Comparison of ENCODE assay signal across 2 cellular contexts in the genomic region with DNA sequence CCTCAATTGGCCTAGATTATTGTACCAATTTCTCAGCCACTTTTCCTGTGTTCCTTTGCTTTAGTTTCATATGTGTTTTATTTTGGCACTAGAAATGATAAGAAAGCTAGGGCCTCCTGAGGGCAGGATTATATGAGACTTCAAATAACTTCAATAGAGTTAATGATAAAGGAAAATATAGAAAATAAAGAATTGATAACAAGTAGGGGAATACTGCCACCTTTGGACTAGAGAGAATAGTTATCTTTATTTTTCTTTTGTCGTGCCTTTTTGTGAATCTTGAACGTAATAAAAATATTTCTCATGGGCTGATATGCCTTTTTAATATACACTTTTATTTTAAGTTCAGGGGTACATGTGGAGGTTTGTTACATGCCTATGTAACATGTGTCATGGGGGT.
TF ChIP-seq lines count a peak whose summit lies in the region.

No MANE protein-coding gene starts in this region.

TF ChIP-seq in A549, 52 proteins besides CTCF, POLR2A, EP300 and RAD21:
- TF ChIP-seq FOSL2 (IDR thresholded peaks at IDR 0.05) (no peak), FOSL2 (CRISPR knock-in tag; IDR thresholded peaks at IDR 0.05) (no peak), JUN (IDR thresholded peaks at IDR 0.05) (no peak), RNF2 (IDR thresholded peaks at IDR 0.05; ENCODE audit: borderline replicate concordance, low read depth) (no peak)

TF ChIP-seq in HCT116, 20 proteins besides CTCF, POLR2A, EP300 and RAD21:
- TF ChIP-seq, protein P1, sequence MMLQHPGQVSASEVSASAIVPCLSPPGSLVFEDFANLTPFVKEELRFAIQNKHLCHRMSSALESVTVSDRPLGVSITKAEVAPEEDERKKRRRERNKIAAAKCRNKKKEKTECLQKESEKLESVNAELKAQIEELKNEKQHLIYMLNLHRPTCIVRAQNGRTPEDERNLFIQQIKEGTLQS (IDR thresholded peaks at IDR 0.05), result no peak
- TF ChIP-seq CBX3 (IDR thresholded peaks at IDR 0.05; ENCODE audit: low read depth) (no peak), ZNF274 (IDR thresholded peaks at IDR 0.05; ENCODE audit: low read depth, low read length) (no peak), CEBPB (IDR thresholded peaks at IDR 0.05; ENCODE audit: low read depth) (no peak)
